In genomic region chr11:16946477-16947282, GRCh38 we compare ENCODE assay signal across 8 cellular contexts.
A peak's percentile ranks its signal among the peaks of the same experiment; 100 is the strongest.
DNase-seq lines count a peak whose midpoint lies in the region; ATAC-seq and FAIRE-seq lines count a peak whose summit lies in the region.

No MANE protein-coding gene starts in this region.

- DNase-seq in GM18507 (ENCODE audit: extremely low spot score, insufficient read length, low read depth) (no peak), germinal center (ENCODE audit: low spot score) (peak; percentile 35), NCI-H2081 (lab: John Stamatoyannopoulos, UW) (no peak), left cardiac atrium (no peak), kidney tubule cell (ENCODE audit: low spot score) (no peak), pons (ENCODE audit: low spot score) (no peak)

- intact Hi-C loops in left cardiac atrium (cut with DNase I) = loop anchor here (1.0 to 5.0 kb wide), 4 partner anchors 66 to 159 kb away; partner anchors contain the start of gene PLEKHA7 (in 1 of the 2)

- ATAC-seq in GM21526 (IDR thresholded peaks at IDR 0.05; ENCODE audit: low FRiP score, unreplicated experiment) = peak; percentile 47
- peak; percentile 76 for ATAC-seq in HG03432 (IDR thresholded peaks at IDR 0.05; ENCODE audit: unreplicated experiment)
- no peak for ATAC-seq in left cardiac atrium

- peak; percentile 71 for FAIRE-seq in GM18507 (lab: Jason Lieb, UNC)

Comparison
In these comparisons a context has a peak if more than half of its experiments do, and no peak if none do; other contexts are left out.
1. ATAC-seq: peak in GM21526 (single experiment) and HG03432 (single experiment); none in left cardiac atrium (0 of 2).